ENCODE assay signal across 8 cellular contexts in genomic region chr16:70476272-70477020, GRCh38. TPM values are rescaled to one million over a fixed set of nuclear protein-coding genes. Genes with fewer than 3 reads are reported as not detected.
DNase-seq lines count a peak whose midpoint lies in the region; ATAC-seq and TF ChIP-seq lines count a peak whose summit lies in the region.

No MANE protein-coding gene starts in this region.

- no peak for DNase-seq in CD8-positive, alpha-beta T cell
- DNase-seq in RWPE1 (ENCODE audit: low spot score), result peak; percentile 92
- DNase-seq in epidermal melanocyte (ENCODE audit: insufficient read length, low spot score), result peak; percentile 91
- peak; percentile 18 for DNase-seq in stimulated activated CD4-positive, alpha-beta T cell treated with anti-CD3 and anti-CD28 coated beads, Interleukin-12 subunit alpha, Interleukin-12 subunit beta, amount 100 ng/mL, for 4 hours
- DNase-seq in GDM1 (lab: John Stamatoyannopoulos, UW), result no peak
- DNase-seq in mucosa of gallbladder (ENCODE audit: low spot score), result no peak

- no peaks in the 10 kb centered on the region for H3K9me3 Mint-ChIP-seq in CD8-positive, alpha-beta T cell

- peak overlapping the region; percentile 49 for H3K27ac Mint-ChIP-seq in CD8-positive, alpha-beta T cell

- no peak for TF ChIP-seq CTCF in CD8-positive, alpha-beta T cell (IDR thresholded peaks at IDR 0.05)
- TF ChIP-seq CTCF in RWPE1 (conservative IDR thresholded peaks at IDR 0.05; ENCODE audit: low read depth), result no peak

- no peaks in the 10 kb centered on the region for H3K9me3 ChIP-seq in CD8-positive, alpha-beta T cell (ENCODE audit: low read length)

- POLR2A ChIA-PET in CD8-positive, alpha-beta T cell (lab: Charles Lee), result no interaction called here
- POLR2A ChIA-PET in RWPE1 (lab: Yijun Ruan, JAX; ENCODE audit: low non-redundant PET), result interaction anchor here (0.6 kb wide), 1 partner anchor 12 kb away, joined by 5 read pairs; no protein-coding TSS in a partner anchor

- CTCF ChIA-PET in CD8-positive, alpha-beta T cell (lab: Charles Lee), result interaction anchor here (1.3 kb wide), 1 partner anchor 106 kb away, joined by 3 read pairs; no protein-coding TSS in a partner anchor
- CTCF ChIA-PET in RWPE1 (lab: Yijun Ruan, JAX), result interaction anchor here (0.5 to 0.6 kb wide), 2 partner anchors 50 to 92 kb away, joined by 4 to 5 read pairs; no protein-coding TSS in a partner anchor

- H3K4me1 ChIP-seq in CD8-positive, alpha-beta T cell (ENCODE audit: insufficient read depth, low read length), result peaks cover 4% of the 10 kb centered on the region

- H3K4me1 Mint-ChIP-seq in CD8-positive, alpha-beta T cell (ENCODE audit: low read depth), result peaks cover 2% of the 10 kb centered on the region

- H3K27me3 Mint-ChIP-seq in CD8-positive, alpha-beta T cell (ENCODE audit: low read depth), result no peaks in the 10 kb centered on the region

- ATAC-seq in CD8-positive, alpha-beta T cell, result no peak
- ATAC-seq in GM19035 (IDR thresholded peaks at IDR 0.05; ENCODE audit: unreplicated experiment) (peak; percentile 85), HG03095 (IDR thresholded peaks at IDR 0.05; ENCODE audit: unreplicated experiment) (peak; percentile 77)

- no peak overlapping the region for H3K4me3 Mint-ChIP-seq in CD8-positive, alpha-beta T cell

- no peak overlapping the region for H3K4me3 ChIP-seq in CD8-positive, alpha-beta T cell (ENCODE audit: low read depth, low read length)

- H3K27ac ChIP-seq in CD8-positive, alpha-beta T cell (ENCODE audit: low read depth, low read length), result no peak overlapping the region
- peak overlapping the region; percentile 91 for H3K27ac ChIP-seq in RWPE1

- H3K36me3 Mint-ChIP-seq in CD8-positive, alpha-beta T cell, result peaks cover 48% of the 10 kb centered on the region

- peaks cover 23% of the 10 kb centered on the region for H3K36me3 ChIP-seq in CD8-positive, alpha-beta T cell (ENCODE audit: insufficient read depth, low read length)

- no peaks in the 10 kb centered on the region for H3K27me3 ChIP-seq in CD8-positive, alpha-beta T cell (ENCODE audit: insufficient read depth, low read length)

- intact Hi-C loops in CD8-positive, alpha-beta T cell (cut with DNase I, micrococcal nuclease), result no loop called here

RNA-seq across cellular contexts. Expression of gene FCSK, which starts 22.1 kb away (rescaled TPM):
- 10 to 100 TPM; 17.8 to 18.2 TPM for total RNA-seq in CD8-positive, alpha-beta T cell
- 38.0 TPM for total RNA-seq in mucosa of gallbladder

RNA-seq across cellular contexts. Expression of gene ST3GAL2, which starts 37.5 kb away (rescaled TPM):
- total RNA-seq in CD8-positive, alpha-beta T cell, result 1 to 10 TPM; 5.6 to 6.1 TPM
- total RNA-seq in mucosa of gallbladder, result 22.9 TPM

RNA-seq across cellular contexts. Expression of gene COG4, which starts 46.9 kb away (rescaled TPM):
- 10 to 100 TPM; 19.7 to 21.0 TPM for total RNA-seq in CD8-positive, alpha-beta T cell
- 59.7 TPM for total RNA-seq in mucosa of gallbladder

RNA-seq across cellular contexts. Expression of gene SF3B3, which starts 47.2 kb away (rescaled TPM):
- total RNA-seq in CD8-positive, alpha-beta T cell, result 100 to 1,000 TPM; 142 TPM
- total RNA-seq in mucosa of gallbladder, result 225 TPM

Comparison
In these comparisons a context has a peak if more than half of its experiments do, and no peak if none do; other contexts are left out.
1. DNase-seq: peak in RWPE1 (single experiment), epidermal melanocyte (single experiment) and stimulated activated CD4-positive, alpha-beta T cell treated with anti-CD3 and anti-CD28 coated beads, Interleukin-12 subunit alpha, Interleukin-12 subunit beta, amount 100 ng/mL, for 4 hours (single experiment); none in CD8-positive, alpha-beta T cell (0 of 7), GDM1 (single experiment) and mucosa of gallbladder (single experiment).